Comparison of ENCODE assay signal across 9 cellular contexts in genomic region chr9:1231998-1232919, GRCh38.
DNase-seq lines count a peak whose midpoint lies in the region; ATAC-seq and TF ChIP-seq lines count a peak whose summit lies in the region.
"Had no signal": no experiment of that assay in that cellular context is flagged by ENCODE, and none has a peak within 500 bp of the region (broad histone marks: within the 10 kb centered on the region; RNA-seq: fewer than 3 reads in every experiment).

No MANE protein-coding gene starts in this region.

- ATAC-seq in HG03469 (IDR thresholded peaks at IDR 0.05; ENCODE audit: unreplicated experiment) (peak; percentile 56), GM18502 (IDR thresholded peaks at IDR 0.05; ENCODE audit: poor library complexity, unreplicated experiment) (no peak)

- no peaks in the 10 kb centered on the region for H3K36me3 Mint-ChIP-seq in CD14-positive monocyte

- DNase-seq in dedifferentiated amniotic fluid mesenchymal stem cell (ENCODE audit: extremely low spot score) (peak; percentile 17), myocyte (ENCODE audit: low read depth) (peak; percentile 9), CD14-positive monocyte (ENCODE audit: low spot score) (no peak), GM13976 (ENCODE audit: low spot score) (no peak)
- DNase-seq in stimulated activated CD4-positive, alpha-beta T cell treated with anti-CD3 and anti-CD28 coated beads, Interleukin-1b, Interleukin-23, amount 100 ng/mL, for 48 hours = no peak

- TF ChIP-seq CTCF in C4-2B (conservative IDR thresholded peaks at IDR 0.05) (no peak), CD14-positive monocyte (IDR thresholded peaks at IDR 0.05) (no peak), GM13976 (IDR thresholded peaks at IDR 0.05; ENCODE audit: borderline replicate concordance, control extremely low read depth, extremely low read depth, insufficient read depth, missing control alignments) (no peak)

- H3K27me3 Mint-ChIP-seq in CD14-positive monocyte (ENCODE audit: low read depth in 3 of 3) = peaks cover 0 to 2% (median 0%) of the 10 kb centered on the region in 3 donors

- peak overlapping the region; percentile 61; the same call in 1 of the 2 replicates for H3K27ac ChIP-seq in C4-2B
- H3K27ac ChIP-seq: HL-60 had no signal

- no peak overlapping the region for H3K4me3 Mint-ChIP-seq in CD14-positive monocyte

- H3K9me3 Mint-ChIP-seq in CD14-positive monocyte = peaks cover 0 to 10% (median 3%) of the 10 kb centered on the region in 7 donors

- no peak overlapping the region for H3K27ac Mint-ChIP-seq in CD14-positive monocyte

- in situ Hi-C loops in GM13976 (cut with MboI; ENCODE audit: low sequenced_read_pairs, unreplicated experiment) = no loop called here

- peaks cover 4% of the 10 kb centered on the region for H3K4me1 Mint-ChIP-seq in CD14-positive monocyte

- intact Hi-C loops in CD14-positive monocyte (cut with micrococcal nuclease) = no loop called here

Comparison
In these comparisons a context has a peak if more than half of its experiments do, and no peak if none do; other contexts are left out.
1. DNase-seq: peak in dedifferentiated amniotic fluid mesenchymal stem cell (single experiment) and myocyte (single experiment); none in stimulated activated CD4-positive, alpha-beta T cell treated with anti-CD3 and anti-CD28 coated beads, Interleukin-1b, Interleukin-23, amount 100 ng/mL, for 48 hours (single experiment), CD14-positive monocyte (single experiment) and GM13976 (single experiment).